ENCODE assay signal across 8 cellular contexts in the genomic region with DNA sequence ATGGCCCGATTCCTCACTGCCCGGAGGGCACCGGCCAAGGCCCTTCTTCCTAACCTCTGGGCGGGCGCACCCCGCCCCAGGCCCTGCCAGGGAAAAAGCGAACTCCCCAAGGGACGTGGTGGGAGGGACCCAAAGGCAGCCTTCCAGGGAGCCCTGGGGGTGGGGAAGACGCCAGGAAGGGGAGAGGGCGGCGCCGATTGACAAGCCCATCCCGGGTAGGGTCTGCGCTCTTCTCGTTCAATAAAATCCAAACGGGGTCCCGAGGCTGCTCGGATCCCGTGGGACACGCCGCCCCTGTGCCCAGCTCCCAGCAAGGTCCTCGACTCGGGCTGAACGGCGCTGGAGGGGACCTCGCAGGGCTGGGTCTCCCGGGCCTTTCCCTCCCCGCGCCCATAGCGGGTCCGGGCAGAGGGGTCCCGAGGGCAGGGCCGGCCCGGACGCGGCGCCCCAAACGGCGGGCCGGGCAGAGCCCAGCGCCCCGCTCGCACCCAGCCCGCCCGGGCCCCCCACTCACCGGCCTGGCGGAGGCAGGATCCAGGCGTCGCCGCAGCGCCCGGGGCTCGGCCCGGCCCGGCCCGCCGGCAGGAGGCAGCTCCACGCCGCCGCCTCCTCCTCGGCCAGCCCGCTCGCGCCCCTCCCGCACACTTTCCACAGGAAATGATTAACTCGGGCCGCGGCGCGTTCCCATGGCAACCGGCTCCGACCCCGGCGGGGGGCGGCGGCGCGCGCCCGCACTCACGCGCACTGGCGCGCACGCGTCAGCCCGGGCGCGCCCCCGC. TPM values are rescaled to one million over a fixed set of nuclear protein-coding genes. Genes with fewer than 3 reads are reported as not detected.
DNase-seq lines count a peak whose midpoint lies in the region; TF ChIP-seq lines count a peak whose summit lies in the region.

TSS of gene KIFC3 (minus strand) at position 636 of the 779 bp plus-strand sequence. CDS start 4,248 bp downstream, outside the sequence.

- H2AFZ ChIP-seq in OCI-LY7 (ENCODE audit: low read length) = no peak within 1 kb of the TSS

- peak within 1 kb of the TSS; percentile 91 for H3K27ac Mint-ChIP-seq in activated T-cell treated with anti-CD3 and anti-CD28 coated beads, Interleukin-2, amount 50 U/mL, for 24 hours

- no peaks in the 10 kb centered on the region for H3K36me3 Mint-ChIP-seq in activated T-cell treated with anti-CD3 and anti-CD28 coated beads, Interleukin-2, amount 50 U/mL, for 24 hours (ENCODE audit: low read depth)

- peak within 1 kb of the TSS; percentile 77 for H3K4me3 Mint-ChIP-seq in activated T-cell treated with anti-CD3 and anti-CD28 coated beads, Interleukin-2, amount 50 U/mL, for 24 hours

- intact Hi-C loops in OCI-LY7 (cut with micrococcal nuclease; ENCODE audit: unreplicated experiment) = no loop called here

- no peaks in the 10 kb centered on the region for H3K79me2 ChIP-seq in OCI-LY7 (ENCODE audit: insufficient read depth, low read depth, low read length)

- H4K20me1 ChIP-seq in OCI-LY7 (ENCODE audit: insufficient read depth, low read length) = no peaks in the 10 kb centered on the region

- POLR2A ChIA-PET in OCI-LY7 (lab: Charles Lee) = no interaction called here

- no peaks in the 10 kb centered on the region for H3K36me3 ChIP-seq in OCI-LY7 (ENCODE audit: insufficient read depth, low read length)

- no peak for TF ChIP-seq CTCF in OCI-LY7 (conservative IDR thresholded peaks at IDR 0.05; ENCODE audit: low read length)
- no peak for TF ChIP-seq CTCF in epithelial cell of proximal tubule (conservative IDR thresholded peaks at IDR 0.05; ENCODE audit: low read depth, low read length)

- H3K4me1 Mint-ChIP-seq in activated T-cell treated with anti-CD3 and anti-CD28 coated beads, Interleukin-2, amount 50 U/mL, for 24 hours (ENCODE audit: low read depth) = peaks cover 25% of the 10 kb centered on the region

- no peaks in the 10 kb centered on the region for H3K9me3 ChIP-seq in OCI-LY7 (ENCODE audit: low read length)
- no peaks in the 10 kb centered on the region for H3K9me3 ChIP-seq in mononuclear cell (ENCODE audit: low read depth, low read length)

- no TSS peak for BruUV-seq in OCI-LY7 (replicated peaks; lab: Mats Ljungman, UMichigan)

- no peak within 1 kb of the TSS for H3K4me2 ChIP-seq in OCI-LY7 (ENCODE audit: low read length)

- H3K4me1 ChIP-seq in OCI-LY7 (ENCODE audit: insufficient read depth, low read length, poor library complexity, severe bottlenecking) (no peaks in the 10 kb centered on the region), mononuclear cell (ENCODE audit: insufficient read depth, low read length) (peaks cover 39% of the 10 kb centered on the region)

- H3K27ac ChIP-seq in OCI-LY7 (ENCODE audit: low read depth, low read length, poor library complexity, severe bottlenecking) = no peak within 1 kb of the TSS

- H3K4me3 ChIP-seq in OCI-LY7 (ENCODE audit: low read depth, low read length, poor library complexity, severe bottlenecking) (no peak within 1 kb of the TSS), epithelial cell of proximal tubule (ENCODE audit: low read depth, low read length) (peak within 1 kb of the TSS; percentile 84), mononuclear cell (ENCODE audit: low read length) (peak within 1 kb of the TSS; percentile 13)

- CTCF ChIA-PET in OCI-LY7 (lab: Charles Lee; ENCODE audit: unreplicated experiment) = no interaction called here

- no peaks in the 10 kb centered on the region for H3K9me2 ChIP-seq in OCI-LY7 (ENCODE audit: insufficient read depth, low read length)

- peaks cover 26% of the 10 kb centered on the region for H3K27me3 ChIP-seq in mononuclear cell (ENCODE audit: insufficient read depth, low read length)

- no peaks in the 10 kb centered on the region for H3K9me3 Mint-ChIP-seq in activated T-cell treated with anti-CD3 and anti-CD28 coated beads, Interleukin-2, amount 50 U/mL, for 24 hours

- DNase-seq in NCI-H748 (lab: John Stamatoyannopoulos, UW; ENCODE audit: unreplicated experiment) (peak; percentile 79), NCI-H748 treated with DMSO at 0.1 percent for 48 hours (lab: John Stamatoyannopoulos, UW) (no peak), OCI-LY7 (ENCODE audit: low spot score) (peak; percentile 12), epithelial cell of proximal tubule (ENCODE audit: low read depth) (no peak), NCI-H446 (lab: John Stamatoyannopoulos, UW) (no peak)
- DNase-seq in activated T-cell treated with anti-CD3 and anti-CD28 coated beads, Interleukin-2, amount 50 U/mL, for 24 hours = peak; percentile 79
- peak; percentile 56 to 62 for DNase-seq in stimulated activated CD8-positive, alpha-beta memory T cell treated with anti-CD3 and anti-CD28 coated beads, Interleukin-15, amount 100 ng/mL, for 4 hours (ENCODE audit: low read depth in 2 of 2)

- H3K27me3 Mint-ChIP-seq in activated T-cell treated with anti-CD3 and anti-CD28 coated beads, Interleukin-2, amount 50 U/mL, for 24 hours = peaks cover 47% of the 10 kb centered on the region

RNA-seq across cellular contexts. Expression of gene KIFC3, which starts in this region (rescaled TPM):
- not detected in 2 replicates for total RNA-seq in OCI-LY7 (2014; rRNA removed; shearing (Covaris generic))
- total RNA-seq in OCI-LY7 (2022) = 0.61 TPM in 1 of 2 replicates, not detected in the other
- total RNA-seq in epithelial cell of proximal tubule = 79.1 and 86.0 TPM in 2 replicates
- 5.8 TPM for total RNA-seq in mononuclear cell

Comparison
In these comparisons a context has a peak if more than half of its experiments do, and no peak if none do; other contexts are left out.
1. RNA of gene KIFC3 (total RNA-seq): 79.1 to 86.0 TPM in epithelial cell of proximal tubule; 5.8 TPM in mononuclear cell (single experiment) and 0.61 TPM in OCI-LY7; every median in the first group is over 10 times any median in the second.
2. DNase-seq: peak in NCI-H748 (single experiment), activated T-cell treated with anti-CD3 and anti-CD28 coated beads, Interleukin-2, amount 50 U/mL, for 24 hours (single experiment) and stimulated activated CD8-positive, alpha-beta memory T cell treated with anti-CD3 and anti-CD28 coated beads, Interleukin-15, amount 100 ng/mL, for 4 hours (2 of 2); none in NCI-H748 treated with DMSO at 0.1 percent for 48 hours (single experiment), epithelial cell of proximal tubule (single experiment) and NCI-H446 (0 of 2).
3. Peak in DNase-seq in OCI-LY7; RNA of the gene not detected or under 1 TPM.